ENCODE assay signal across 18 cellular contexts in genomic region chr11:134511255-134511654, GRCh38.
"Had no signal": no experiment of that assay in that cellular context is flagged by ENCODE, and none has a peak within 500 bp of the region (broad histone marks: within the 10 kb centered on the region; RNA-seq: fewer than 3 reads in every experiment).

No MANE protein-coding gene starts in this region.

- DNase-seq: activated CD4-positive, alpha-beta memory T cell treated with anti-CD3 and anti-CD28 coated beads, Interleukin-2, amount 10 ng/mL, durations not matched to agents 7 days and 5 days; activated CD4-positive, alpha-beta T cell treated with anti-CD3 and anti-CD28 coated beads for 36 hours; activated CD4-positive, alpha-beta T cell treated with anti-CD3 and anti-CD28 coated beads, Interleukin-2, amount 50 U/mL, for 1 hour; activated naive CD4-positive, alpha-beta T cell treated with Interleukin-2 at 50 U/mL for 16 hours; activated naive CD8-positive, alpha-beta T cell treated with anti-CD3 and anti-CD28 coated beads for 36 hours; activated T-cell treated with anti-CD3 and anti-CD28 coated beads for 4 hours; caudate nucleus; MG63; NCI-H1105; NCI-H1436; NCI-H1694 treated with DMSO at 0.1 percent for 48 hours; NCI-H2029 treated with DMSO at 0.1 percent for 48 hours; NCI-H345; NCI-H510A; NCI-H69; NK-92 treated with Interleukin-12 subunit alpha and Interleukin-12 subunit beta, amount 100 ng/mL, for 24 hours; OCI-M1; SIG-M5 had no signal

- H3K27ac Mint-ChIP-seq: activated CD4-positive, alpha-beta memory T cell treated with anti-CD3 and anti-CD28 coated beads, Interleukin-2, amount 10 ng/mL, durations not matched to agents 7 days and 5 days; activated CD4-positive, alpha-beta T cell treated with anti-CD3 and anti-CD28 coated beads for 36 hours; activated naive CD8-positive, alpha-beta T cell treated with anti-CD3 and anti-CD28 coated beads for 36 hours had no signal

- H3K4me1 Mint-ChIP-seq: activated CD4-positive, alpha-beta memory T cell treated with anti-CD3 and anti-CD28 coated beads, Interleukin-2, amount 10 ng/mL, durations not matched to agents 7 days and 5 days; activated CD4-positive, alpha-beta T cell treated with anti-CD3 and anti-CD28 coated beads for 36 hours; activated naive CD8-positive, alpha-beta T cell treated with anti-CD3 and anti-CD28 coated beads for 36 hours had no signal

- ATAC-seq: activated CD4-positive, alpha-beta T cell treated with anti-CD3 and anti-CD28 coated beads for 36 hours had no signal

- H3K9me3 Mint-ChIP-seq: activated CD4-positive, alpha-beta memory T cell treated with anti-CD3 and anti-CD28 coated beads, Interleukin-2, amount 10 ng/mL, durations not matched to agents 7 days and 5 days; activated naive CD8-positive, alpha-beta T cell treated with anti-CD3 and anti-CD28 coated beads for 36 hours had no signal

- H3K27me3 Mint-ChIP-seq: activated CD4-positive, alpha-beta T cell treated with anti-CD3 and anti-CD28 coated beads for 36 hours had no signal

- H3K4me3 Mint-ChIP-seq: activated CD4-positive, alpha-beta memory T cell treated with anti-CD3 and anti-CD28 coated beads, Interleukin-2, amount 10 ng/mL, durations not matched to agents 7 days and 5 days; activated CD4-positive, alpha-beta T cell treated with anti-CD3 and anti-CD28 coated beads for 36 hours; activated naive CD8-positive, alpha-beta T cell treated with anti-CD3 and anti-CD28 coated beads for 36 hours had no signal

- H3K36me3 Mint-ChIP-seq: activated naive CD8-positive, alpha-beta T cell treated with anti-CD3 and anti-CD28 coated beads for 36 hours had no signal
